Comparison of ENCODE assay signal across 10 cellular contexts in genomic region chr14:64195194-64195593, GRCh38.
A peak's percentile ranks its signal among the peaks of the same experiment; 100 is the strongest.
DNase-seq lines count a peak whose midpoint lies in the region; ATAC-seq and TF ChIP-seq lines count a peak whose summit lies in the region.
"Had no signal": no experiment of that assay in that cellular context is flagged by ENCODE, and none has a peak within 500 bp of the region (broad histone marks: within the 10 kb centered on the region; RNA-seq: fewer than 3 reads in every experiment).

No MANE protein-coding gene starts in this region.

- peak overlapping the region; percentile 24 for H3K4me3 ChIP-seq in DOHH2 (ENCODE audit: low read length)
- no peak overlapping the region for H3K4me3 ChIP-seq in ovary
- H3K4me3 ChIP-seq: prostate gland had no signal

- H3F3A ChIP-seq in DOHH2 (ENCODE audit: control insufficient read depth, insufficient read depth) = no peaks in the 10 kb centered on the region; the same call in 1 of the 2 replicates

- H3K79me2 ChIP-seq in DOHH2 (ENCODE audit: control insufficient read depth, low read length) = peaks cover 30% of the 10 kb centered on the region

- intact Hi-C loops in ovary (cut with DNase I) = no loop called here

- H3K27ac ChIP-seq in DOHH2 (ENCODE audit: low read depth, low read length) = peak overlapping the region; percentile 31; the same call in 1 of the 2 replicates
- H3K27ac ChIP-seq in ovary = peak overlapping the region in 1 of 2 donors; percentile 78
- H3K27ac ChIP-seq: prostate gland had no signal

- H3K9me2 ChIP-seq in DOHH2 (replicated peaks; ENCODE audit: control insufficient read depth, low read length) = no peaks in the 10 kb centered on the region

- H3K9me3 ChIP-seq in DOHH2 (ENCODE audit: control insufficient read depth, insufficient read depth, low read length) = no peaks in the 10 kb centered on the region
- H3K9me3 ChIP-seq in ovary = no peaks in the 10 kb centered on the region
- H3K9me3 ChIP-seq: prostate gland had no signal

- H3K9me3 Mint-ChIP-seq in IgD-negative memory B cell = no peaks in the 10 kb centered on the region
- H3K9me3 Mint-ChIP-seq in effector memory CD8-positive, alpha-beta T cell = no peaks in the 10 kb centered on the region

- no peaks in the 10 kb centered on the region for H3K27me3 Mint-ChIP-seq in IgD-negative memory B cell
- H3K27me3 Mint-ChIP-seq in effector memory CD8-positive, alpha-beta T cell = no peaks in the 10 kb centered on the region

- no peak for DNase-seq in effector memory CD8-positive, alpha-beta T cell
- no peak for DNase-seq in DMS 273 (lab: John Stamatoyannopoulos, UW; ENCODE audit: unreplicated experiment)
- DNase-seq in ovary = no peak
- no peak for DNase-seq in NCI-H1436 (lab: John Stamatoyannopoulos, UW)
- DNase-seq in SKM-1 (lab: John Stamatoyannopoulos, UW; ENCODE audit: unreplicated experiment) = no peak
- DNase-seq: T-helper 9 cell had no signal

- H3K4me1 ChIP-seq in DOHH2 (ENCODE audit: control insufficient read depth, low read length) = peaks cover 39% of the 10 kb centered on the region
- peaks cover 23% of the 10 kb centered on the region for H3K4me1 ChIP-seq in ovary (ENCODE audit: insufficient read depth)
- H3K4me1 ChIP-seq: prostate gland had no signal

- no peaks in the 10 kb centered on the region for H4K20me1 ChIP-seq in DOHH2 (ENCODE audit: control insufficient read depth, insufficient read depth, low read depth, low read length)

- H3K36me3 ChIP-seq in DOHH2 (ENCODE audit: control insufficient read depth, low read length) (peaks cover 90% of the 10 kb centered on the region), ovary (no peaks in the 10 kb centered on the region)
- H3K36me3 ChIP-seq: prostate gland had no signal

- WGBS in ovary, 3 donors = 37 to 45% (median 39%) methylated on average over 3 of the region's 3 CpGs

- no peak for TF ChIP-seq CTCF in DOHH2 (IDR thresholded peaks at IDR 0.05; ENCODE audit: low read depth, low read length, poor library complexity, severe bottlenecking)
- TF ChIP-seq CTCF in ovary (IDR thresholded peaks at IDR 0.05) = no peak

- peak; percentile 69 for ATAC-seq in GM18907 (IDR thresholded peaks at IDR 0.05; ENCODE audit: unreplicated experiment)
- ATAC-seq in effector memory CD8-positive, alpha-beta T cell (replicated peaks) = peak; percentile 70

- peaks cover 13% of the 10 kb centered on the region for H3K36me3 Mint-ChIP-seq in IgD-negative memory B cell
- peaks cover 39% of the 10 kb centered on the region for H3K36me3 Mint-ChIP-seq in effector memory CD8-positive, alpha-beta T cell (ENCODE audit: insufficient read depth)

- H3K27me3 ChIP-seq in DOHH2 (ENCODE audit: control insufficient read depth, low read length) (no peaks in the 10 kb centered on the region), ovary (no peaks in the 10 kb centered on the region)

- H3K27ac Mint-ChIP-seq in IgD-negative memory B cell = peak overlapping the region; percentile 85 to 98 (median 98)
- peak overlapping the region; percentile 52 to 86 for H3K27ac Mint-ChIP-seq in effector memory CD8-positive, alpha-beta T cell

- TF ChIP-seq POLR2A in ovary (IDR thresholded peaks at IDR 0.05) = no peak

- TF ChIP-seq EP300 in ovary (IDR thresholded peaks at IDR 0.05) = no peak

- peak overlapping the region; percentile 41 for H3K4me2 ChIP-seq in DOHH2 (ENCODE audit: low read length)

- peak overlapping the region; percentile 34 to 90 (median 72) for H3K4me3 Mint-ChIP-seq in IgD-negative memory B cell
- no peak overlapping the region for H3K4me3 Mint-ChIP-seq in effector memory CD8-positive, alpha-beta T cell

- H3K4me1 Mint-ChIP-seq in IgD-negative memory B cell = peaks cover 32 to 53% (median 32%) of the 10 kb centered on the region in 3 donors
- peaks cover 23 to 45% of the 10 kb centered on the region in 2 donors for H3K4me1 Mint-ChIP-seq in effector memory CD8-positive, alpha-beta T cell (ENCODE audit: low read depth in 2 of 2)

Comparison
In these comparisons a context has a peak if more than half of its experiments do, and no peak if none do; other contexts are left out.
1. H3K4me3 Mint-ChIP-seq: peak in IgD-negative memory B cell (4 of 4); none in effector memory CD8-positive, alpha-beta T cell (0 of 2).